9 cellular contexts compared by ENCODE assay signal in genomic region chr20:41738584-41739193, GRCh38.
DNase-seq lines count a peak whose midpoint lies in the region; ATAC-seq, FAIRE-seq and TF ChIP-seq lines count a peak whose summit lies in the region.
"Had no signal": no experiment of that assay in that cellular context is flagged by ENCODE, and none has a peak within 500 bp of the region (broad histone marks: within the 10 kb centered on the region; RNA-seq: fewer than 3 reads in every experiment).

No MANE protein-coding gene starts in this region.

- H3K9me3 ChIP-seq in MG63, result peaks cover 3% of the 10 kb centered on the region; the same call in 1 of the 2 replicates
- no peaks in the 10 kb centered on the region for H3K9me3 ChIP-seq in SK-N-MC (ENCODE audit: low read depth, low read length)

- DNase-seq in MG63 (peak; percentile 45), SK-N-MC (ENCODE audit: low read depth, low spot score) (peak; percentile 8), bronchial epithelial cell (ENCODE audit: low read depth) (peak; percentile 34), left lobe of liver (ENCODE audit: low spot score) (no peak)
- peak; percentile 12 for DNase-seq in stimulated activated CD8-positive, alpha-beta memory T cell treated with anti-CD3 and anti-CD28 coated beads, Interleukin-4, amount 100 ng/mL, for 24 hours (ENCODE audit: low read depth)

- H3K4me3 ChIP-seq in GM12875 (ENCODE audit: low read depth, low read length), result no peak overlapping the region
- no peak overlapping the region for H3K4me3 ChIP-seq in MG63
- H3K4me3 ChIP-seq in SK-N-MC, result no peak overlapping the region
- no peak overlapping the region for H3K4me3 ChIP-seq in bronchial epithelial cell (ENCODE audit: low read depth, low read length)

- no peak for FAIRE-seq in bronchial epithelial cell (lab: Jason Lieb, UNC)

- H3K27me3 ChIP-seq in MG63 (0 out of 2 replicates have a peak, but pooled peaks cover 2% of the 10 kb centered on the region), bronchial epithelial cell (ENCODE audit: control insufficient read depth, insufficient read depth, low read length) (no peaks in the 10 kb centered on the region)

- H3K27ac ChIP-seq in 22Rv1, result no peak overlapping the region
- H3K27ac ChIP-seq in SK-N-MC, result no peak overlapping the region
- H3K27ac ChIP-seq: epithelial cell of prostate had no signal

- no peak overlapping the region for H3K9ac ChIP-seq in SK-N-MC (ENCODE audit: insufficient read length)

- no peaks in the 10 kb centered on the region for H3K36me3 ChIP-seq in MG63
- no peaks in the 10 kb centered on the region for H3K36me3 ChIP-seq in SK-N-MC (ENCODE audit: insufficient read depth, low read length)
- no peaks in the 10 kb centered on the region for H3K36me3 ChIP-seq in bronchial epithelial cell (ENCODE audit: control insufficient read depth, insufficient read depth, low read length)

- peak; percentile 88 for ATAC-seq in left lobe of liver
- ATAC-seq in GM21447 (IDR thresholded peaks at IDR 0.05; ENCODE audit: unreplicated experiment), result no peak

- TF ChIP-seq CTCF in 22Rv1 (IDR thresholded peaks at IDR 0.05) (peak; percentile 95), GM12875 (IDR thresholded peaks at IDR 0.05; ENCODE audit: borderline replicate concordance, insufficient read depth, low read depth, low read length) (peak; percentile 90), bronchial epithelial cell (IDR thresholded peaks at IDR 0.05; ENCODE audit: insufficient read depth, low read length, severe bottlenecking) (peak; percentile 88)
